ENCODE assay signal across 2 cellular contexts in genomic region chr10:103528551-103528950, GRCh38.
TF ChIP-seq lines count a peak whose summit lies in the region.

No MANE protein-coding gene starts in this region.

TF ChIP-seq in IMR-90, 13 proteins besides CTCF, POLR2A, EP300 and RAD21:
- TF ChIP-seq MAZ (IDR thresholded peaks at IDR 0.05; ENCODE audit: borderline replicate concordance, low read depth, low read length) (no peak), NFE2L2 (IDR thresholded peaks at IDR 0.05; ENCODE audit: low read depth, low read length) (no peak), USF2 (IDR thresholded peaks at IDR 0.05; ENCODE audit: low read depth, low read length) (no peak), RCOR1 (IDR thresholded peaks at IDR 0.05; ENCODE audit: insufficient replicate concordance, low read length) (no peak), MAFK (IDR thresholded peaks at IDR 0.05; ENCODE audit: low read depth, low read length) (no peak), ELK1 (IDR thresholded peaks at IDR 0.05; ENCODE audit: borderline replicate concordance, low read depth, low read length) (no peak), MXI1 (IDR thresholded peaks at IDR 0.05; ENCODE audit: borderline replicate concordance, low read depth, low read length) (no peak), SMC3 (IDR thresholded peaks at IDR 0.05; ENCODE audit: low read depth, low read length) (no peak), RFX5 (IDR thresholded peaks at IDR 0.05; ENCODE audit: low read depth, low read length) (no peak), CHD1 (IDR thresholded peaks at IDR 0.05; ENCODE audit: low read depth, low read length) (no peak), BHLHE40 (IDR thresholded peaks at IDR 0.05; ENCODE audit: low read depth, low read length) (no peak), FOS (IDR thresholded peaks at IDR 0.05; ENCODE audit: low read depth, low read length) (no peak), CEBPB (IDR thresholded peaks at IDR 0.05; ENCODE audit: low read depth, low read length) (no peak)

TF ChIP-seq in K562, 482 proteins besides CTCF, POLR2A, EP300 and RAD21:
- TF ChIP-seq ZNF140 (CRISPR knock-in tag; IDR thresholded peaks at IDR 0.05) (no peak), ZNF316 (IDR thresholded peaks at IDR 0.05) (peak; percentile 46)
